ENCODE assay signal across 12 cellular contexts in genomic region chr19:18905520-18906236, GRCh38. TPM values are rescaled to one million over a fixed set of nuclear protein-coding genes. Genes with fewer than 3 reads are reported as not detected.
"Had no signal": no experiment of that assay in that cellular context is flagged by ENCODE, and none has a peak within 500 bp of the region (broad histone marks: within the 10 kb centered on the region; RNA-seq: fewer than 3 reads in every experiment).

No MANE protein-coding gene starts in this region.

- H3K27me3 ChIP-seq: cardiac muscle cell, gastroesophageal sphincter, neutrophil, thyroid gland had no signal

- H3K4me3 ChIP-seq: cardiac muscle cell, coronary artery, gastroesophageal sphincter, thyroid gland had no signal

- H3K9me3 Mint-ChIP-seq: activated CD4-positive, alpha-beta memory T cell treated with anti-CD3 and anti-CD28 coated beads for 36 hours; activated T-cell treated with anti-CD3 and anti-CD28 coated beads, Interleukin-2, amount 50 U/mL, for 4 hours; effector memory CD8-positive, alpha-beta T cell; stimulated activated naive CD8-positive, alpha-beta T cell treated with anti-CD3 and anti-CD28 coated beads, Interleukin-15, Interleukin-2, amounts not matched to agents 100 ng/mL and 50 ng/mL, for 24 hours had no signal

- H3K27ac ChIP-seq: cardiac muscle cell, coronary artery, gastroesophageal sphincter, neutrophil, thyroid gland had no signal

- DNase-seq: activated CD4-positive, alpha-beta memory T cell treated with anti-CD3 and anti-CD28 coated beads for 36 hours; activated gamma-delta T cell; activated T-cell treated with anti-CD3 and anti-CD28 coated beads, Interleukin-2, amount 50 U/mL, for 4 hours; effector memory CD8-positive, alpha-beta T cell; SIG-M5; stimulated activated CD4-positive, alpha-beta T cell treated with anti-CD3 and anti-CD28 coated beads, Interleukin-12 subunit alpha, Interleukin-12 subunit beta, amount 100 ng/mL, for 4 hours; thyroid gland had no signal

- ATAC-seq: activated T-cell treated with anti-CD3 and anti-CD28 coated beads, Interleukin-2, amount 50 U/mL, for 4 hours; effector memory CD8-positive, alpha-beta T cell; gastroesophageal sphincter had no signal

- H3K27me3 Mint-ChIP-seq: activated CD4-positive, alpha-beta memory T cell treated with anti-CD3 and anti-CD28 coated beads for 36 hours; effector memory CD8-positive, alpha-beta T cell; stimulated activated naive CD8-positive, alpha-beta T cell treated with anti-CD3 and anti-CD28 coated beads, Interleukin-15, Interleukin-2, amounts not matched to agents 100 ng/mL and 50 ng/mL, for 24 hours had no signal

- H3K9me3 ChIP-seq: gastroesophageal sphincter, neutrophil, thyroid gland had no signal

- H3K27ac Mint-ChIP-seq: activated CD4-positive, alpha-beta memory T cell treated with anti-CD3 and anti-CD28 coated beads for 36 hours; stimulated activated naive CD8-positive, alpha-beta T cell treated with anti-CD3 and anti-CD28 coated beads, Interleukin-15, Interleukin-2, amounts not matched to agents 100 ng/mL and 50 ng/mL, for 24 hours had no signal

- H3K4me1 ChIP-seq: gastroesophageal sphincter, thyroid gland had no signal

- H3K4me3 Mint-ChIP-seq: activated CD4-positive, alpha-beta memory T cell treated with anti-CD3 and anti-CD28 coated beads for 36 hours; activated T-cell treated with anti-CD3 and anti-CD28 coated beads, Interleukin-2, amount 50 U/mL, for 4 hours; stimulated activated naive CD8-positive, alpha-beta T cell treated with anti-CD3 and anti-CD28 coated beads, Interleukin-15, Interleukin-2, amounts not matched to agents 100 ng/mL and 50 ng/mL, for 24 hours had no signal

RNA-seq across cellular contexts. Expression of gene CERS1, which starts 9.7 kb away (rescaled TPM):
- total RNA-seq: activated CD4-positive, alpha-beta memory T cell treated with anti-CD3 and anti-CD28 coated beads for 36 hours had no signal
